Comparison of ENCODE assay signal across 23 cellular contexts in genomic region chr2:25917832-25918231, GRCh38. TPM values are rescaled to one million over a fixed set of nuclear protein-coding genes. Genes with fewer than 3 reads are reported as not detected.
DNase-seq lines count a peak whose midpoint lies in the region; ATAC-seq, FAIRE-seq and TF ChIP-seq lines count a peak whose summit lies in the region.
"Had no signal": no experiment of that assay in that cellular context is flagged by ENCODE, and none has a peak within 500 bp of the region (broad histone marks: within the 10 kb centered on the region; RNA-seq: fewer than 3 reads in every experiment).

No MANE protein-coding gene starts in this region.

- H2BK20ac ChIP-seq in H1 (ENCODE audit: low read length), result no peak overlapping the region

- no peaks in the 10 kb centered on the region for H3K23me2 ChIP-seq in H1 (ENCODE audit: low read depth, low read length)

- H4K8ac ChIP-seq in H1 (ENCODE audit: extremely low read depth, insufficient read depth, low read length), result no peak overlapping the region; the same call in 1 of the 2 replicates

- H3K18ac ChIP-seq in H1 (ENCODE audit: extremely low read depth, low read length), result no peak overlapping the region; the same call in 1 of the 2 replicates

- H2AFZ ChIP-seq in H1 (ENCODE audit: low read length) (no peak overlapping the region), neural progenitor cell (replicated peaks) (no peak overlapping the region)

- H3K4me1 Mint-ChIP-seq in activated CD8-positive, alpha-beta T cell treated with anti-CD3 and anti-CD28 coated beads for 36 hours (ENCODE audit: low read depth), result peaks cover 14% of the 10 kb centered on the region
- H3K4me1 Mint-ChIP-seq in activated CD8-positive, alpha-beta T cell treated with anti-CD3 and anti-CD28 coated beads, Interleukin-2, amount 10 ng/mL, durations not matched to agents 7 days and 5 days (ENCODE audit: low read depth), result peaks cover 13% of the 10 kb centered on the region
- H3K4me1 Mint-ChIP-seq in neural progenitor cell, result peaks cover 21% of the 10 kb centered on the region
- peaks cover 11% of the 10 kb centered on the region for H3K4me1 Mint-ChIP-seq in glutamatergic neuron (ENCODE audit: low read depth, unreplicated experiment)

- no peak for ATAC-seq in activated CD8-positive, alpha-beta T cell treated with anti-CD3 and anti-CD28 coated beads for 36 hours
- ATAC-seq in activated CD8-positive, alpha-beta T cell treated with anti-CD3 and anti-CD28 coated beads, Interleukin-2, amount 10 ng/mL, durations not matched to agents 7 days and 5 days, result no peak

- FAIRE-seq in H1 (lab: Jason Lieb, UNC), result no peak
- FAIRE-seq: A204.1, GM12891, GM18507 had no signal

- H3K36me3 Mint-ChIP-seq in activated CD8-positive, alpha-beta T cell treated with anti-CD3 and anti-CD28 coated beads for 36 hours (ENCODE audit: low read depth), result no peaks in the 10 kb centered on the region
- no peaks in the 10 kb centered on the region for H3K36me3 Mint-ChIP-seq in activated CD8-positive, alpha-beta T cell treated with anti-CD3 and anti-CD28 coated beads, Interleukin-2, amount 10 ng/mL, durations not matched to agents 7 days and 5 days (ENCODE audit: low read depth)
- no peaks in the 10 kb centered on the region for H3K36me3 Mint-ChIP-seq in neural progenitor cell
- H3K36me3 Mint-ChIP-seq in glutamatergic neuron (ENCODE audit: unreplicated experiment), result no peaks in the 10 kb centered on the region
- H3K36me3 Mint-ChIP-seq: CD14-positive monocyte; CD8-positive, alpha-beta memory T cell had no signal

- H2AK5ac ChIP-seq in H1 (ENCODE audit: low read depth, low read length), result no peak overlapping the region

- H3K4ac ChIP-seq in H1 (replicated peaks; ENCODE audit: insufficient read length, low read depth, low read length), result no peak overlapping the region

- H2BK120ac ChIP-seq in H1 (replicated peaks; ENCODE audit: low read depth, low read length), result no peak overlapping the region

- no peak overlapping the region for H2BK5ac ChIP-seq in H1 (ENCODE audit: low read depth, low read length)

- no peak overlapping the region for H3K56ac ChIP-seq in H1 (replicated peaks; ENCODE audit: insufficient read length, low read depth, low read length)

- peak overlapping the region; percentile 88; the same call in 1 of the 2 replicates for H2BK15ac ChIP-seq in H1 (ENCODE audit: low read length)

- H3K79me1 ChIP-seq in H1 (ENCODE audit: low read depth, low read length), result no peaks in the 10 kb centered on the region

- no peak for TF ChIP-seq RAD21 in H1 (IDR thresholded peaks at IDR 0.05 in 1 of 2, conservative IDR thresholded peaks at IDR 0.05 in 1 of 2; ENCODE audit: low read depth in 2 of 2, low read length in 2 of 2)

- CTCF ChIA-PET in activated CD8-positive, alpha-beta T cell treated with anti-CD3 and anti-CD28 coated beads for 36 hours (lab: Charles Lee), result interaction anchor here (1.0 kb wide), 1 partner anchor 14 kb away, joined by 3 read pairs; no protein-coding TSS in a partner anchor
- CTCF ChIA-PET in activated CD8-positive, alpha-beta T cell treated with anti-CD3 and anti-CD28 coated beads, Interleukin-2, amount 10 ng/mL, durations not matched to agents 7 days and 5 days (lab: Charles Lee), result interaction anchor here (0.7 to 1.4 kb wide), 2 partner anchors 32 to 63 kb away, joined by 3 to 5 read pairs; no protein-coding TSS in a partner anchor
- CTCF ChIA-PET in H1 (lab: Charles Lee; ENCODE audit: partially characterized antibody), result interaction anchor here (0.5 to 3.7 kb wide), 5 partner anchors 10 to 64 kb away, joined by 3 to 27 read pairs (median 3); no protein-coding TSS in a partner anchor

- no peak overlapping the region for H3K4me3 Mint-ChIP-seq in activated CD8-positive, alpha-beta T cell treated with anti-CD3 and anti-CD28 coated beads for 36 hours
- no peak overlapping the region for H3K4me3 Mint-ChIP-seq in activated CD8-positive, alpha-beta T cell treated with anti-CD3 and anti-CD28 coated beads, Interleukin-2, amount 10 ng/mL, durations not matched to agents 7 days and 5 days
- no peak overlapping the region for H3K4me3 Mint-ChIP-seq in neural progenitor cell
- no peak overlapping the region for H3K4me3 Mint-ChIP-seq in glutamatergic neuron (ENCODE audit: unreplicated experiment)
- H3K4me3 Mint-ChIP-seq: CD14-positive monocyte; CD4-positive, alpha-beta T cell; CD8-positive, alpha-beta memory T cell had no signal

- no peak for TF ChIP-seq CTCF in activated CD8-positive, alpha-beta T cell treated with anti-CD3 and anti-CD28 coated beads for 36 hours (IDR thresholded peaks at IDR 0.05)
- TF ChIP-seq CTCF in H1 (IDR thresholded peaks at IDR 0.05; ENCODE audit: control extremely low read depth in 1 of 3, insufficient read depth in 1 of 3, low read depth in 1 of 3, low read length in 3 of 3) (no peak), neural progenitor cell (IDR thresholded peaks at IDR 0.05) (no peak), GM20000 (IDR thresholded peaks at IDR 0.05; ENCODE audit: extremely low read depth, missing control alignments) (no peak), glutamatergic neuron (IDR thresholded peaks at IDR 0.05; ENCODE audit: partially characterized antibody, unreplicated experiment) (no peak)

- H3K79me2 ChIP-seq in H1 (ENCODE audit: control insufficient read depth in 1 of 2, insufficient read depth in 2 of 2, low read length in 2 of 2) (no peaks in the 10 kb centered on the region), neural progenitor cell (ENCODE audit: low read depth) (no peaks in the 10 kb centered on the region)

- H3K9me3 ChIP-seq in H1 (ENCODE audit: insufficient read depth in 2 of 2, low read depth in 1 of 2, low read length in 1 of 2) (no peaks in the 10 kb centered on the region), neural progenitor cell (ENCODE audit: low read depth) (no peaks in the 10 kb centered on the region)
- H3K9me3 ChIP-seq: BE2C had no signal

- no peak overlapping the region for H3K23ac ChIP-seq in H1 (ENCODE audit: insufficient read length)

- peak overlapping the region; percentile 42 for H4K91ac ChIP-seq in H1 (replicated peaks; ENCODE audit: insufficient read length, low read length)

- H4K5ac ChIP-seq in H1 (ENCODE audit: insufficient read length, low read depth, low read length), result no peak overlapping the region

- no peaks in the 10 kb centered on the region for H3K27me3 ChIP-seq in H1 (replicated peaks in 1 of 4; ENCODE audit: control insufficient read depth in 3 of 4, extremely low read depth in 1 of 4, insufficient read depth in 3 of 4, low read length in 3 of 4)
- H3K27me3 ChIP-seq in neural progenitor cell, result no peaks in the 10 kb centered on the region
- H3K27me3 ChIP-seq: BE2C; BLaER1 treated with 17β-estradiol and CSF1 and Interleukin-3, amounts not matched to agents 10 nM and 100 nM had no signal

- peak; percentile 7 for DNase-seq in activated CD8-positive, alpha-beta T cell treated with anti-CD3 and anti-CD28 coated beads for 36 hours
- DNase-seq in activated CD8-positive, alpha-beta T cell treated with anti-CD3 and anti-CD28 coated beads, Interleukin-2, amount 10 ng/mL, durations not matched to agents 7 days and 5 days, result no peak
- DNase-seq in H1 (ENCODE audit: low read depth in 1 of 2, low spot score in 2 of 2), result no peak
- DNase-seq in neural progenitor cell (ENCODE audit: low spot score), result no peak
- no peak for DNase-seq in GM20000 (ENCODE audit: low spot score)
- DNase-seq in glutamatergic neuron, result no peak
- DNase-seq: AML-193; BE2C; Calu3; CD4-positive, alpha-beta T cell; CD8-positive, alpha-beta memory T cell; DMS53; DMS79 treated with DMSO at 0.1 percent for 48 hours; GF-D8; GOT3; H7; HCEC 1CT had no signal

- no peak overlapping the region for H3K14ac ChIP-seq in H1 (ENCODE audit: insufficient read length)

- no peak overlapping the region for H3K27ac Mint-ChIP-seq in activated CD8-positive, alpha-beta T cell treated with anti-CD3 and anti-CD28 coated beads for 36 hours
- no peak overlapping the region for H3K27ac Mint-ChIP-seq in activated CD8-positive, alpha-beta T cell treated with anti-CD3 and anti-CD28 coated beads, Interleukin-2, amount 10 ng/mL, durations not matched to agents 7 days and 5 days
- H3K27ac Mint-ChIP-seq in neural progenitor cell (peak overlapping the region; percentile 33), glutamatergic neuron (ENCODE audit: unreplicated experiment) (no peak overlapping the region)
- H3K27ac Mint-ChIP-seq: CD14-positive monocyte; CD4-positive, alpha-beta T cell; CD8-positive, alpha-beta memory T cell had no signal

- TF ChIP-seq EP300 in H1 (IDR thresholded peaks at IDR 0.05; ENCODE audit: borderline replicate concordance in 1 of 2, low read depth in 2 of 2, low read length in 2 of 2), result no peak

- no peaks in the 10 kb centered on the region for H3K9me3 Mint-ChIP-seq in activated CD8-positive, alpha-beta T cell treated with anti-CD3 and anti-CD28 coated beads for 36 hours
- no peaks in the 10 kb centered on the region for H3K9me3 Mint-ChIP-seq in activated CD8-positive, alpha-beta T cell treated with anti-CD3 and anti-CD28 coated beads, Interleukin-2, amount 10 ng/mL, durations not matched to agents 7 days and 5 days (ENCODE audit: insufficient read depth)
- no peaks in the 10 kb centered on the region for H3K9me3 Mint-ChIP-seq in neural progenitor cell
- H3K9me3 Mint-ChIP-seq in glutamatergic neuron (ENCODE audit: unreplicated experiment), result peaks cover 4% of the 10 kb centered on the region
- H3K9me3 Mint-ChIP-seq: CD4-positive, alpha-beta T cell; CD8-positive, alpha-beta memory T cell had no signal

- TF ChIP-seq POLR2A in H1 (IDR thresholded peaks at IDR 0.05; ENCODE audit: control extremely low read depth in 1 of 2, low read depth in 2 of 2, low read length in 2 of 2), result no peak

- intact Hi-C loops in activated CD8-positive, alpha-beta T cell treated with anti-CD3 and anti-CD28 coated beads for 36 hours (cut with micrococcal nuclease), result no loop called here

- POLR2A ChIA-PET in activated CD8-positive, alpha-beta T cell treated with anti-CD3 and anti-CD28 coated beads for 36 hours (lab: Charles Lee), result no interaction called here
- POLR2A ChIA-PET in activated CD8-positive, alpha-beta T cell treated with anti-CD3 and anti-CD28 coated beads, Interleukin-2, amount 10 ng/mL, durations not matched to agents 7 days and 5 days (lab: Charles Lee), result interaction anchor here (2.0 kb wide), 1 partner anchor 39 kb away, joined by 12 read pairs; the partner anchor contains the start of gene ASXL2
- POLR2A ChIA-PET in H1 (lab: Charles Lee; ENCODE audit: partially characterized antibody), result interaction anchor here (0.6 kb wide), 1 partner anchor 22 kb away, joined by 3 read pairs; no protein-coding TSS in a partner anchor

- H3K9ac ChIP-seq in H1 (replicated peaks in 1 of 4; ENCODE audit: extremely low read depth in 1 of 4, low read depth in 3 of 4, low read length in 3 of 4) (no peak overlapping the region), neural progenitor cell (no peak overlapping the region)
- H3K9ac ChIP-seq: BLaER1 treated with 17β-estradiol and CSF1 and Interleukin-3, amounts not matched to agents 10 nM and 100 nM had no signal

- peaks cover 10% of the 10 kb centered on the region for H3F3A ChIP-seq in neural progenitor cell (ENCODE audit: low read depth)

- H3K27me3 Mint-ChIP-seq in activated CD8-positive, alpha-beta T cell treated with anti-CD3 and anti-CD28 coated beads for 36 hours, result no peaks in the 10 kb centered on the region
- peaks cover 9% of the 10 kb centered on the region for H3K27me3 Mint-ChIP-seq in activated CD8-positive, alpha-beta T cell treated with anti-CD3 and anti-CD28 coated beads, Interleukin-2, amount 10 ng/mL, durations not matched to agents 7 days and 5 days (ENCODE audit: low read depth)
- peaks cover under 1% of the 10 kb centered on the region for H3K27me3 Mint-ChIP-seq in neural progenitor cell (ENCODE audit: insufficient read depth, low read depth)
- peaks cover 4% of the 10 kb centered on the region for H3K27me3 Mint-ChIP-seq in glutamatergic neuron (ENCODE audit: unreplicated experiment)
- H3K27me3 Mint-ChIP-seq: CD4-positive, alpha-beta T cell had no signal

- H3K4me3 ChIP-seq in H1 (ENCODE audit: extremely low read depth in 1 of 4, insufficient read depth in 2 of 4, low read depth in 3 of 4, low read length in 4 of 4), result no peak overlapping the region
- H3K4me3 ChIP-seq in neural progenitor cell, result no peak overlapping the region
- H3K4me3 ChIP-seq: BLaER1 treated with 17β-estradiol and CSF1 and Interleukin-3, amounts not matched to agents 10 nM and 100 nM had no signal

- H3K36me3 ChIP-seq in H1 (ENCODE audit: control insufficient read depth in 2 of 4, insufficient read depth in 4 of 4, low read length in 3 of 4) (no peaks in the 10 kb centered on the region), neural progenitor cell (no peaks in the 10 kb centered on the region)
- H3K36me3 ChIP-seq: BE2C; BLaER1 treated with 17β-estradiol and CSF1 and Interleukin-3, amounts not matched to agents 10 nM and 100 nM had no signal

- 89% methylated on average over 3 of the region's 3 CpGs; no CpG with 5 or more reads in 1 of the 2 experiments for WGBS in H1 (ENCODE audit: extremely low coverage in 1 of 2, insufficient coverage in 1 of 2, insufficient read length in 1 of 2, insufficient replicate concordance in 2 of 2, low coverage in 1 of 2, low lambda C conversion rate in 2 of 2, missing lambda C conversion rate in 1 of 2), 2 experiments

- H2BK12ac ChIP-seq in H1 (ENCODE audit: low read depth, low read length), result no peak overlapping the region; the same call in 1 of the 2 replicates

- H3K4me2 ChIP-seq in H1 (ENCODE audit: insufficient read depth in 1 of 2, low read depth in 2 of 2, low read length in 2 of 2) (no peak overlapping the region), neural progenitor cell (no peak overlapping the region)

- no peaks in the 10 kb centered on the region for H4K20me1 ChIP-seq in H1 (replicated peaks in 1 of 2; ENCODE audit: control insufficient read depth in 1 of 2, insufficient read depth in 2 of 2, low read length in 2 of 2)
- no peaks in the 10 kb centered on the region for H4K20me1 ChIP-seq in neural progenitor cell (ENCODE audit: low read depth)
- H4K20me1 ChIP-seq: BLaER1 treated with 17β-estradiol and CSF1 and Interleukin-3, amounts not matched to agents 10 nM and 100 nM had no signal

- H3K27ac ChIP-seq in H1 (ENCODE audit: low read depth, low read length) (no peak overlapping the region), neural progenitor cell (no peak overlapping the region)
- H3K27ac ChIP-seq: 22Rv1; BLaER1 treated with 17β-estradiol and CSF1 and Interleukin-3, amounts not matched to agents 10 nM and 100 nM had no signal

- H3K4me1 ChIP-seq in H1 (replicated peaks in 1 of 4; ENCODE audit: control insufficient read depth in 3 of 4, insufficient read depth in 4 of 4, low read length in 3 of 4) (peaks cover 0 to 5% (median under 1%) of the 10 kb centered on the region in 4 experiments; a peak in 3 of 7 replicates), neural progenitor cell (peaks cover 8% of the 10 kb centered on the region)

RNA-seq across cellular contexts. Expression of gene ASXL2, which starts 39.5 kb away (rescaled TPM):
- 10 to 100 TPM; 42.5 to 42.8 TPM for total RNA-seq in activated CD8-positive, alpha-beta T cell treated with anti-CD3 and anti-CD28 coated beads for 36 hours
- total RNA-seq in activated CD8-positive, alpha-beta T cell treated with anti-CD3 and anti-CD28 coated beads, Interleukin-2, amount 10 ng/mL, durations not matched to agents 7 days and 5 days, result 10 to 100 TPM; 44.0 to 45.0 TPM
- 41.3 and 42.8 TPM in 2 replicates for total RNA-seq in H1 (2021; fragmentation: NEBNext Ultra II Directional; extraction: Animal tissue kit (Norgen Biotek cat#: 25700))
- 5.5 and 7.2 TPM in 2 replicates for polyA plus RNA-seq in H1 (2011; rRNA removed)
- 6.8 TPM for polyA plus RNA-seq in H1 (2011; cell fraction: cytosol; rRNA removed)
- polyA plus RNA-seq in H1 (2011; cell fraction: nucleus; rRNA removed), result 10.4 TPM
- polyA plus RNA-seq in H1 (2012, experiment 1 of 2), result 10.0 to 15.1 TPM (median 12.2 TPM) in 4 replicates
- polyA plus RNA-seq in H1 (2012, experiment 2 of 2), result 0.45 TPM
- polyA plus RNA-seq in H1 (2013, experiment 1 of 2), result 13.3 TPM
- polyA plus RNA-seq in H1 (2013, experiment 2 of 2), result 12.7 TPM
- 21.8 and 32.7 TPM in 2 replicates for polyA minus RNA-seq in H1 (2011; rRNA and poly(A)+ RNA removed)
- 17.3 TPM for polyA minus RNA-seq in H1 (2011; cell fraction: cytosol; rRNA and poly(A)+ RNA removed)
- 22.8 TPM for polyA minus RNA-seq in H1 (2011; cell fraction: nucleus; rRNA and poly(A)+ RNA removed)
- total RNA-seq in neural progenitor cell (ENCODE audit: low replicate concordance), result 8.7 and 9.8 TPM in 2 replicates
- 19.9 TPM for total RNA-seq in glutamatergic neuron (ENCODE audit: unreplicated experiment)
